26 cellular contexts compared by ENCODE assay signal in genomic region chr9:136732446-136733178, GRCh38. TPM values are rescaled to one million over a fixed set of nuclear protein-coding genes. Genes with fewer than 3 reads are reported as not detected.
DNase-seq lines count a peak whose midpoint lies in the region; ATAC-seq and TF ChIP-seq lines count a peak whose summit lies in the region.
"Had no signal": no experiment of that assay in that cellular context is flagged by ENCODE, and none has a peak within 500 bp of the region (broad histone marks: within the 10 kb centered on the region; RNA-seq: fewer than 3 reads in every experiment).

No MANE protein-coding gene starts in this region.

- POLR2A ChIA-PET in activated CD4-positive, alpha-beta memory T cell treated with anti-CD3 and anti-CD28 coated beads for 36 hours (lab: Charles Lee) = interaction anchor here (0.6 kb wide), 1 partner anchor 300 kb away, joined by 3 read pairs; no protein-coding TSS in a partner anchor
- POLR2A ChIA-PET in activated CD4-positive, alpha-beta memory T cell treated with anti-CD3 and anti-CD28 coated beads, Interleukin-2, amount 10 ng/mL, durations not matched to agents 7 days and 5 days (lab: Charles Lee) = no interaction called here
- POLR2A ChIA-PET in RWPE1 (lab: Yijun Ruan, JAX; ENCODE audit: low non-redundant PET) = interaction anchor here (0.6 kb wide), 1 partner anchor 108 kb away, joined by 3 read pairs; no protein-coding TSS in a partner anchor

- H3K27ac ChIP-seq in BLaER1 = no peak overlapping the region
- H3K27ac ChIP-seq in RWPE1 = peak overlapping the region; percentile 8
- H3K27ac ChIP-seq: GM23248, Peyer's patch, SJSA1 had no signal

- no peaks in the 10 kb centered on the region for H3K9me3 Mint-ChIP-seq in activated CD4-positive, alpha-beta memory T cell treated with anti-CD3 and anti-CD28 coated beads for 36 hours
- H3K9me3 Mint-ChIP-seq in activated CD4-positive, alpha-beta memory T cell treated with anti-CD3 and anti-CD28 coated beads, Interleukin-2, amount 10 ng/mL, durations not matched to agents 7 days and 5 days = no peaks in the 10 kb centered on the region
- H3K9me3 Mint-ChIP-seq: H9 had no signal

- no peak for TF ChIP-seq CTCF in RWPE1 (conservative IDR thresholded peaks at IDR 0.05; ENCODE audit: low read depth)

- H3K9me3 ChIP-seq in BLaER1 = no peaks in the 10 kb centered on the region
- H3K9me3 ChIP-seq: Peyer's patch, SJSA1 had no signal

- H3K9ac ChIP-seq in BLaER1 = no peak overlapping the region
- H3K9ac ChIP-seq: GM23248 had no signal

- H3K36me3 Mint-ChIP-seq in activated CD4-positive, alpha-beta memory T cell treated with anti-CD3 and anti-CD28 coated beads for 36 hours = no peaks in the 10 kb centered on the region
- H3K36me3 Mint-ChIP-seq in activated CD4-positive, alpha-beta memory T cell treated with anti-CD3 and anti-CD28 coated beads, Interleukin-2, amount 10 ng/mL, durations not matched to agents 7 days and 5 days (ENCODE audit: low read depth) = no peaks in the 10 kb centered on the region
- H3K36me3 Mint-ChIP-seq: CD14-positive monocyte had no signal

- DNase-seq in activated CD4-positive, alpha-beta memory T cell treated with anti-CD3 and anti-CD28 coated beads for 36 hours = peak; percentile 41
- no peak for DNase-seq in activated CD4-positive, alpha-beta memory T cell treated with anti-CD3 and anti-CD28 coated beads, Interleukin-2, amount 10 ng/mL, durations not matched to agents 7 days and 5 days
- no peak for DNase-seq in RWPE1 (ENCODE audit: low spot score)
- DNase-seq in left kidney (ENCODE audit: low read depth, low spot score) = peak; percentile 71
- DNase-seq in activated CD4-positive, alpha-beta T cell treated with anti-CD3 and anti-CD28 coated beads, Interleukin-2, amount 50 U/mL, for 4 hours = no peak
- DNase-seq in NCI-H510A (lab: John Stamatoyannopoulos, UW) = no peak
- DNase-seq: AML-193, DMS79 treated with DMSO at 0.1 percent for 48 hours, GM23248, H9, MV-4-11, NCI-H1105 treated with DMSO at 0.1 percent for 48 hours, NCI-H1694, NCI-H2081, NCI-H2171, NCI-H345, NCI-H524 treated with DMSO at 0.1 percent for 48 hours, NCI-H82, Peyer's patch had no signal

- intact Hi-C loops in activated CD4-positive, alpha-beta memory T cell treated with anti-CD3 and anti-CD28 coated beads for 36 hours (cut with micrococcal nuclease) = no loop called here

- CTCF ChIA-PET in activated CD4-positive, alpha-beta memory T cell treated with anti-CD3 and anti-CD28 coated beads for 36 hours (lab: Charles Lee) = interaction anchor here (0.9 to 1.5 kb wide), 2 partner anchors 40 to 61 kb away, joined by 3 read pairs; no protein-coding TSS in a partner anchor
- CTCF ChIA-PET in activated CD4-positive, alpha-beta memory T cell treated with anti-CD3 and anti-CD28 coated beads, Interleukin-2, amount 10 ng/mL, durations not matched to agents 7 days and 5 days (lab: Charles Lee) = no interaction called here
- CTCF ChIA-PET in RWPE1 (lab: Yijun Ruan, JAX) = interaction anchor here (1.5 kb wide), 1 partner anchor 61 kb away, joined by 5 read pairs; no protein-coding TSS in a partner anchor

- peaks cover 13% of the 10 kb centered on the region for H4K20me1 ChIP-seq in BLaER1

- no peaks in the 10 kb centered on the region for H3K27me3 Mint-ChIP-seq in activated CD4-positive, alpha-beta memory T cell treated with anti-CD3 and anti-CD28 coated beads for 36 hours
- H3K27me3 Mint-ChIP-seq in activated CD4-positive, alpha-beta memory T cell treated with anti-CD3 and anti-CD28 coated beads, Interleukin-2, amount 10 ng/mL, durations not matched to agents 7 days and 5 days = no peaks in the 10 kb centered on the region

- no peaks in the 10 kb centered on the region for H3K27me3 ChIP-seq in BLaER1
- H3K27me3 ChIP-seq: Peyer's patch had no signal

- H3K4me3 Mint-ChIP-seq in activated CD4-positive, alpha-beta memory T cell treated with anti-CD3 and anti-CD28 coated beads for 36 hours = no peak overlapping the region
- H3K4me3 Mint-ChIP-seq in activated CD4-positive, alpha-beta memory T cell treated with anti-CD3 and anti-CD28 coated beads, Interleukin-2, amount 10 ng/mL, durations not matched to agents 7 days and 5 days = no peak overlapping the region
- H3K4me3 Mint-ChIP-seq: CD14-positive monocyte, H9 had no signal

- H3K4me3 ChIP-seq in BLaER1 = no peak overlapping the region
- H3K4me3 ChIP-seq: GM23248, Peyer's patch, SJSA1 had no signal

- H3K4me1 ChIP-seq in BLaER1 = peaks cover 62% of the 10 kb centered on the region

- H3K36me3 ChIP-seq in BLaER1 = no peaks in the 10 kb centered on the region
- H3K36me3 ChIP-seq: Peyer's patch had no signal

- H3K27ac Mint-ChIP-seq in activated CD4-positive, alpha-beta memory T cell treated with anti-CD3 and anti-CD28 coated beads for 36 hours = peak overlapping the region; percentile 18
- H3K27ac Mint-ChIP-seq in activated CD4-positive, alpha-beta memory T cell treated with anti-CD3 and anti-CD28 coated beads, Interleukin-2, amount 10 ng/mL, durations not matched to agents 7 days and 5 days = no peak overlapping the region
- H3K27ac Mint-ChIP-seq: CD14-positive monocyte had no signal

- ATAC-seq in HG03135 (IDR thresholded peaks at IDR 0.05; ENCODE audit: unreplicated experiment) = no peak

- H3K4me2 ChIP-seq in BLaER1 = peak overlapping the region; percentile 56; the same call in 1 of the 2 replicates

- H3K4me1 Mint-ChIP-seq in activated CD4-positive, alpha-beta memory T cell treated with anti-CD3 and anti-CD28 coated beads for 36 hours (ENCODE audit: low read depth) = peaks cover 13% of the 10 kb centered on the region
- peaks cover 7% of the 10 kb centered on the region for H3K4me1 Mint-ChIP-seq in activated CD4-positive, alpha-beta memory T cell treated with anti-CD3 and anti-CD28 coated beads, Interleukin-2, amount 10 ng/mL, durations not matched to agents 7 days and 5 days

RNA-seq across cellular contexts. Expression of gene LCN10, which starts 10.1 kb away (rescaled TPM):
- total RNA-seq in activated CD4-positive, alpha-beta memory T cell treated with anti-CD3 and anti-CD28 coated beads for 36 hours = 1 to 10 TPM; 1.2 to 1.5 TPM
- not detected for total RNA-seq in activated CD4-positive, alpha-beta memory T cell treated with anti-CD3 and anti-CD28 coated beads, Interleukin-2, amount 10 ng/mL, durations not matched to agents 7 days and 5 days
- total RNA-seq: A172, GM23248, HT1080, OCI-LY7, SJSA1 had no signal

RNA-seq across cellular contexts. Expression of gene LCN6, which starts 15.7 kb away (rescaled TPM):
- not detected for total RNA-seq in activated CD4-positive, alpha-beta memory T cell treated with anti-CD3 and anti-CD28 coated beads for 36 hours
- total RNA-seq in activated CD4-positive, alpha-beta memory T cell treated with anti-CD3 and anti-CD28 coated beads, Interleukin-2, amount 10 ng/mL, durations not matched to agents 7 days and 5 days = under 1 TPM in 1 of 2 experiments, not detected in 1; 0.40 TPM
- total RNA-seq: A172, GM23248, H9, HT1080, OCI-LY7, SJSA1 had no signal

RNA-seq across cellular contexts. Expression of gene DIPK1B, which starts 20.2 kb away (rescaled TPM):
- total RNA-seq in activated CD4-positive, alpha-beta memory T cell treated with anti-CD3 and anti-CD28 coated beads for 36 hours = not detected
- under 1 TPM; 0.15 to 0.18 TPM for total RNA-seq in activated CD4-positive, alpha-beta memory T cell treated with anti-CD3 and anti-CD28 coated beads, Interleukin-2, amount 10 ng/mL, durations not matched to agents 7 days and 5 days
- total RNA-seq: GM23248, SJSA1 had no signal

RNA-seq across cellular contexts. Expression of gene LCN8, which starts 25.4 kb away (rescaled TPM):
- not detected for total RNA-seq in activated CD4-positive, alpha-beta memory T cell treated with anti-CD3 and anti-CD28 coated beads for 36 hours
- total RNA-seq in activated CD4-positive, alpha-beta memory T cell treated with anti-CD3 and anti-CD28 coated beads, Interleukin-2, amount 10 ng/mL, durations not matched to agents 7 days and 5 days = not detected
- total RNA-seq: A172, GM23248, H9, HT1080, OCI-LY7, Peyer's patch, SJSA1 had no signal

RNA-seq across cellular contexts. Expression of gene LCN15, which starts 31.7 kb away (rescaled TPM):
- not detected for total RNA-seq in activated CD4-positive, alpha-beta memory T cell treated with anti-CD3 and anti-CD28 coated beads for 36 hours
- total RNA-seq in activated CD4-positive, alpha-beta memory T cell treated with anti-CD3 and anti-CD28 coated beads, Interleukin-2, amount 10 ng/mL, durations not matched to agents 7 days and 5 days = not detected
- total RNA-seq: A172, GM23248, H9, HT1080, OCI-LY7, SJSA1 had no signal

Comparison
In these comparisons a context has a peak if more than half of its experiments do, and no peak if none do; other contexts are left out.
1. DNase-seq: peak in activated CD4-positive, alpha-beta memory T cell treated with anti-CD3 and anti-CD28 coated beads for 36 hours (single experiment) and left kidney (single experiment); none in activated CD4-positive, alpha-beta memory T cell treated with anti-CD3 and anti-CD28 coated beads, Interleukin-2, amount 10 ng/mL, durations not matched to agents 7 days and 5 days (single experiment), RWPE1 (single experiment), activated CD4-positive, alpha-beta T cell treated with anti-CD3 and anti-CD28 coated beads, Interleukin-2, amount 50 U/mL, for 4 hours (0 of 2) and NCI-H510A (single experiment).